Comparison of ENCODE assay signal across 10 cellular contexts in the genomic region with DNA sequence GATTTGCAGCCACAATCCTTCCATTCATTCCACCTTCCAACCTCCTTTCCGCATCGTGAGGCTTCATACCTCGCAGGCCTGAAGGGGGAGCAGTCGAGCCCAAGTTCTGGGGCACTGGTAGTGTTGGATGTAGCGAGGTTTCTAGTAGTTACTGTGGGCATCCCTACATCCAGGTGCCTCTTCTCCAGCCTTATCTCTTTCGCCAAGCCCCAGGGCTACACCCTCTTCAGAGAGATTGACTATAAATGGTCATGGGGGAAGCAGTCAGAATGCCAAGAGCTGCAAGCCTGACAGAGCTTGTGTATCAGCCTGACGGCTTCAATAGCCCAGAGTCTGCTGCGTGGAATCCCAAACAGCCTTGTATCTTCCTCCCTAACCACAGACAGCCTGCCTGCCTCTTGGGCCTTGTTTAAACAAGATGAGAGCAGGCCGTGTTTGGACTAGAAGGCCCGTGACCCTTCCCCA. TPM values are rescaled to one million over a fixed set of nuclear protein-coding genes. Genes with fewer than 3 reads are reported as not detected.
DNase-seq lines count a peak whose midpoint lies in the region; ATAC-seq and TF ChIP-seq lines count a peak whose summit lies in the region.
"Had no signal": no experiment of that assay in that cellular context is flagged by ENCODE, and none has a peak within 500 bp of the region (broad histone marks: within the 10 kb centered on the region; RNA-seq: fewer than 3 reads in every experiment).

No MANE protein-coding gene starts in this region.

- no CpG with 5 or more reads among the region's 10 CpGs for WGBS in H9 (ENCODE audit: extremely low coverage, insufficient read length, low lambda C conversion rate)
- 46 to 53% methylated on average over 10 of the region's 10 CpGs for WGBS in testis, 2 donors

- H3K79me2 ChIP-seq in H9 (ENCODE audit: insufficient read depth, low read length): no peaks in the 10 kb centered on the region

- TF ChIP-seq CTCF in AG10803 (conservative IDR thresholded peaks at IDR 0.05; ENCODE audit: low read length) (peak; percentile 58), H9 (conservative IDR thresholded peaks at IDR 0.05) (peak; percentile 86), testis (IDR thresholded peaks at IDR 0.05) (peak in 2 of 3 experiments; percentile 35 to 51)

- no peak overlapping the region for H2BK120ac ChIP-seq in H9 (ENCODE audit: low read depth, low read length, poor library complexity, severe bottlenecking)

- H3K27ac Mint-ChIP-seq in H9: no peak overlapping the region
- no peak overlapping the region for H3K27ac Mint-ChIP-seq in activated naive CD8-positive, alpha-beta T cell treated with anti-CD3 and anti-CD28 coated beads, Interleukin-2, amount 50 U/mL, for 24 hours
- H3K27ac Mint-ChIP-seq: stimulated activated naive CD8-positive, alpha-beta T cell treated with anti-CD3 and anti-CD28 coated beads, Interleukin-15, Interleukin-2, amounts not matched to agents 100 ng/mL and 50 ng/mL, for 24 hours had no signal

- TF ChIP-seq POLR2A in testis (IDR thresholded peaks at IDR 0.05): no peak

- ATAC-seq in activated naive CD8-positive, alpha-beta T cell treated with anti-CD3 and anti-CD28 coated beads, Interleukin-2, amount 50 U/mL, for 24 hours: no peak

- no peak overlapping the region for H4K5ac ChIP-seq in H9 (ENCODE audit: insufficient read length, low read depth, low read length)

- DNase-seq in AG10803 (ENCODE audit: low read depth): peak; percentile 63
- DNase-seq in H9: peak; percentile 80
- DNase-seq in activated naive CD8-positive, alpha-beta T cell treated with anti-CD3 and anti-CD28 coated beads, Interleukin-2, amount 50 U/mL, for 24 hours: peak; percentile 25
- peak; percentile 93 for DNase-seq in islet precursor cell
- DNase-seq in testis: peak; percentile 50
- DNase-seq in NCI-H1048 (lab: John Stamatoyannopoulos, UW): no peak
- no peak for DNase-seq in NCI-H2107 (lab: John Stamatoyannopoulos, UW)
- no peak for DNase-seq in midbrain (lab: John Stamatoyannopoulos, UW)

- no peak overlapping the region for H3K4ac ChIP-seq in H9 (ENCODE audit: low read depth, low read length)

- no peaks in the 10 kb centered on the region for H3K36me3 ChIP-seq in testis (ENCODE audit: low read depth, missing control alignments)

- no peak overlapping the region for H3K56ac ChIP-seq in H9 (ENCODE audit: insufficient read length, low read depth, low read length)

- no peak overlapping the region for H3K23ac ChIP-seq in H9 (ENCODE audit: insufficient read length, low read depth, low read length)

- peaks cover 34 to 41% of the 10 kb centered on the region in 2 experiments for H3K4me1 Mint-ChIP-seq in H9
- H3K4me1 Mint-ChIP-seq in activated naive CD8-positive, alpha-beta T cell treated with anti-CD3 and anti-CD28 coated beads, Interleukin-2, amount 50 U/mL, for 24 hours: no peaks in the 10 kb centered on the region

- H2BK5ac ChIP-seq in H9 (ENCODE audit: insufficient read length, low read length): no peak overlapping the region

- H4K20me1 ChIP-seq in H9 (ENCODE audit: control insufficient read depth, insufficient read depth, insufficient read length): no peaks in the 10 kb centered on the region

- no peak overlapping the region for H2BK12ac ChIP-seq in H9 (ENCODE audit: insufficient read length, low read depth, low read length)

- 0 out of 2 replicates have a peak overlapping the region, but pooled peaks have one; percentile 43 for H3K14ac ChIP-seq in H9 (ENCODE audit: insufficient read depth, low read length)

- H3K36me3 Mint-ChIP-seq in H9 (ENCODE audit: insufficient read depth in 1 of 3, low read depth in 3 of 3): peaks cover 0 to 5% (median 2%) of the 10 kb centered on the region in 3 experiments; a peak in 3 of 7 replicates
- no peaks in the 10 kb centered on the region for H3K36me3 Mint-ChIP-seq in activated naive CD8-positive, alpha-beta T cell treated with anti-CD3 and anti-CD28 coated beads, Interleukin-2, amount 50 U/mL, for 24 hours (ENCODE audit: low read depth)

- H3K9me3 Mint-ChIP-seq in H9: no peaks in the 10 kb centered on the region
- no peaks in the 10 kb centered on the region for H3K9me3 Mint-ChIP-seq in activated naive CD8-positive, alpha-beta T cell treated with anti-CD3 and anti-CD28 coated beads, Interleukin-2, amount 50 U/mL, for 24 hours
- H3K9me3 Mint-ChIP-seq: stimulated activated naive CD8-positive, alpha-beta T cell treated with anti-CD3 and anti-CD28 coated beads, Interleukin-15, Interleukin-2, amounts not matched to agents 100 ng/mL and 50 ng/mL, for 24 hours had no signal

- H4K8ac ChIP-seq in H9 (replicated peaks; ENCODE audit: insufficient read length, low read depth, low read length): no peak overlapping the region

- no peak overlapping the region for H2BK20ac ChIP-seq in H9 (ENCODE audit: low read depth, low read length, poor library complexity, severe bottlenecking)

- H3K27me3 ChIP-seq in H9 (ENCODE audit: insufficient read depth, low read length) (no peaks in the 10 kb centered on the region), testis (no peaks in the 10 kb centered on the region)

- no peaks in the 10 kb centered on the region; the same call in 1 of the 2 replicates for H3K27me3 Mint-ChIP-seq in H9 (ENCODE audit: low read depth)
- no peaks in the 10 kb centered on the region for H3K27me3 Mint-ChIP-seq in activated naive CD8-positive, alpha-beta T cell treated with anti-CD3 and anti-CD28 coated beads, Interleukin-2, amount 50 U/mL, for 24 hours
- H3K27me3 Mint-ChIP-seq: stimulated activated naive CD8-positive, alpha-beta T cell treated with anti-CD3 and anti-CD28 coated beads, Interleukin-15, Interleukin-2, amounts not matched to agents 100 ng/mL and 50 ng/mL, for 24 hours had no signal

- H3K23me2 ChIP-seq in H9 (ENCODE audit: insufficient read length, low read depth, low read length, poor library complexity, severe bottlenecking): no peaks in the 10 kb centered on the region

- no peak overlapping the region for H3K4me2 ChIP-seq in H9 (ENCODE audit: insufficient read depth, insufficient read length, low read length)

- intact Hi-C loops in testis (cut with DNase I; ENCODE audit: low total_unique reads): no loop called here

- no peak overlapping the region for H2BK15ac ChIP-seq in H9 (ENCODE audit: low read depth, low read length)

- H3K4me3 ChIP-seq in AG10803 (ENCODE audit: low read length): no peak overlapping the region
- H3K4me3 ChIP-seq in testis: no peak overlapping the region

- peak overlapping the region; percentile 65 for H3K18ac ChIP-seq in H9 (ENCODE audit: insufficient read length, low read depth, low read length)

- no peak overlapping the region for H3T11ph ChIP-seq in H9 (ENCODE audit: low read length)

- no peak overlapping the region for H4K91ac ChIP-seq in H9 (ENCODE audit: insufficient read length, low read depth, low read length)

- no peak overlapping the region for H2AFZ ChIP-seq in H9 (ENCODE audit: low read length)

- peaks cover 14% of the 10 kb centered on the region; the same call in 1 of the 2 replicates for H3K4me1 ChIP-seq in H9 (ENCODE audit: insufficient read depth, low read length)
- no peaks in the 10 kb centered on the region for H3K4me1 ChIP-seq in testis

- H3K79me1 ChIP-seq in H9 (ENCODE audit: insufficient read depth, low read depth, low read length, poor library complexity, severe bottlenecking): no peaks in the 10 kb centered on the region

- H3K4me3 Mint-ChIP-seq in H9: no peak overlapping the region
- H3K4me3 Mint-ChIP-seq in activated naive CD8-positive, alpha-beta T cell treated with anti-CD3 and anti-CD28 coated beads, Interleukin-2, amount 50 U/mL, for 24 hours: no peak overlapping the region
- H3K4me3 Mint-ChIP-seq: stimulated activated naive CD8-positive, alpha-beta T cell treated with anti-CD3 and anti-CD28 coated beads, Interleukin-15, Interleukin-2, amounts not matched to agents 100 ng/mL and 50 ng/mL, for 24 hours had no signal

- H2AK5ac ChIP-seq in H9 (ENCODE audit: insufficient read length, low read length): no peak overlapping the region

- H3K27ac ChIP-seq in H9 (ENCODE audit: insufficient read length, low read depth, low read length) (no peak overlapping the region), testis (no peak overlapping the region)
- H3K27ac ChIP-seq: epithelial cell of prostate had no signal

- H3K9me3 ChIP-seq in H9 (ENCODE audit: control insufficient read depth, low read depth, low read length): no peaks in the 10 kb centered on the region
- H3K9me3 ChIP-seq in testis: no peaks in the 10 kb centered on the region

- no peak overlapping the region for H3K9ac ChIP-seq in H9 (ENCODE audit: extremely low read depth, insufficient read length, low read length)

RNA-seq across cellular contexts. Expression of a gene that starts 28.9 kb away (rescaled TPM):
- 11.8 and 13.8 TPM in 2 replicates for total RNA-seq in H9 (2021)
- total RNA-seq in testis: 1 to 10 TPM; 6.0 to 6.3 TPM
- 6.5 TPM for polyA plus RNA-seq in testis (ENCODE audit: insufficient read depth, low read depth, low replicate concordance)

Comparison
In these comparisons a context has a peak if more than half of its experiments do, and no peak if none do; other contexts are left out.
1. DNase-seq: peak in AG10803 (single experiment), H9 (single experiment), activated naive CD8-positive, alpha-beta T cell treated with anti-CD3 and anti-CD28 coated beads, Interleukin-2, amount 50 U/mL, for 24 hours (single experiment), islet precursor cell (single experiment) and testis (single experiment); none in NCI-H1048 (single experiment), NCI-H2107 (single experiment) and midbrain (single experiment).
2. Peak in every context shown above with its lines, with median percentiles within 50 percentile points of each other: CTCF ChIP-seq.